In the genomic region with DNA sequence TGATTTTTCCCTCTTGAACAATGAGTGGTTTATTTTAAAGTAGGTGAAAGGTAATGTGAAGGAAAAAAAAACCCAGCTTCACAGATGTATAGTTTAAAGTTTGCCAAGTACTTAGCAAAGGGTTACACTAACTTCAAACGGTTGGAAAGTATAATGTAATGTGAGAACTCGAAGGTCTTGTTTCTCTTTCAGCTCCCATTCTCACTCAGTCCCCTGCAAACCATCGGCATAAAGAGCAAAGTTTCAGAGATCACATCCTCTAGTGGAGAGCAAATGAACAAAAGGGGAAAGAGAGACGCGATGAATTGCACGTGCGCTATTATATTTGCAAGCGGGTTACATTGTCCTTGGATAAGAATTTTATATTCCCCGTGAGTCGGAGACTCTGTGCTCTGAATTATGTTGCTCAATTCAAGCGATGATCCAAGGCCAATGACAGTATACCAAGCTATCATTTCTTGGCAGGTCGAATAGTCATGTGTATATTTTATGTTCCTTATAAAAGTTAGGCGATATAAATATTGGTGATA, we compare ENCODE assay signal across 8 cellular contexts. TPM values are rescaled to one million over a fixed set of nuclear protein-coding genes. Genes with fewer than 3 reads are reported as not detected.
DNase-seq lines count a peak whose midpoint lies in the region; ATAC-seq and TF ChIP-seq lines count a peak whose summit lies in the region.

No MANE protein-coding gene starts in this region.

- H3K4me1 Mint-ChIP-seq in activated T-helper 1 cell treated with anti-CD3 and anti-CD28 coated beads, Interleukin-12 subunit alpha, Interleukin-12 subunit beta, Interleukin-2, Interleukin-4 antibody, amounts not matched to agents 30 ng/mL and 10 ng/mL and 1 ng/mL, durations not matched to agents 14 hours and 24 hours and 36 hours (ENCODE audit: low read depth) = peaks cover 12% of the 10 kb centered on the region

- H3K4me1 ChIP-seq in aorta (ENCODE audit: control insufficient read depth in 1 of 2, insufficient read depth in 2 of 2, low read length in 2 of 2) (peaks cover 0 to 3% of the 10 kb centered on the region in 2 donors), Karpas-422 (ENCODE audit: low read length) (no peaks in the 10 kb centered on the region)

- intact Hi-C loops in activated T-helper 1 cell treated with anti-CD3 and anti-CD28 coated beads, Interleukin-12 subunit alpha, Interleukin-12 subunit beta, Interleukin-2, Interleukin-4 antibody, amounts not matched to agents 30 ng/mL and 10 ng/mL and 1 ng/mL, durations not matched to agents 14 hours and 24 hours and 36 hours (cut with micrococcal nuclease) = no loop called here
- intact Hi-C loops in aorta (cut with DNase I) = loop anchor here in 1 of 2 donors (5.0 kb wide), 2 partner anchors 42 to 167 kb away; a partner anchor contains a TSS

- H3K9me3 ChIP-seq in aorta (ENCODE audit: control insufficient read depth, low read length) (no peaks in the 10 kb centered on the region), Karpas-422 (ENCODE audit: low read length) (no peaks in the 10 kb centered on the region)

- no peaks in the 10 kb centered on the region for H3K9me2 ChIP-seq in Karpas-422 (replicated peaks; ENCODE audit: insufficient read depth, low read length)

- H3K4me3 Mint-ChIP-seq in activated T-helper 1 cell treated with anti-CD3 and anti-CD28 coated beads, Interleukin-12 subunit alpha, Interleukin-12 subunit beta, Interleukin-2, Interleukin-4 antibody, amounts not matched to agents 30 ng/mL and 10 ng/mL and 1 ng/mL, durations not matched to agents 14 hours and 24 hours and 36 hours = peak overlapping the region; percentile 27

- H3K79me2 ChIP-seq in Karpas-422 (ENCODE audit: low read length) = no peaks in the 10 kb centered on the region

- no peaks in the 10 kb centered on the region for H3K27me3 ChIP-seq in aorta (ENCODE audit: control insufficient read depth in 1 of 2, insufficient read depth in 2 of 2, low read length in 1 of 2)
- H3K27me3 ChIP-seq in Karpas-422 (ENCODE audit: low read length) = no peaks in the 10 kb centered on the region

- H3K27me3 Mint-ChIP-seq in activated T-helper 1 cell treated with anti-CD3 and anti-CD28 coated beads, Interleukin-12 subunit alpha, Interleukin-12 subunit beta, Interleukin-2, Interleukin-4 antibody, amounts not matched to agents 30 ng/mL and 10 ng/mL and 1 ng/mL, durations not matched to agents 14 hours and 24 hours and 36 hours (ENCODE audit: insufficient read depth) = peaks cover 3% of the 10 kb centered on the region

- WGBS in aorta, 2 donors = 15 to 23% methylated on average over 13 of the region's 13 CpGs

- ATAC-seq in GM19043 (IDR thresholded peaks at IDR 0.05; ENCODE audit: low read depth, unreplicated experiment) = peak; percentile 97
- ATAC-seq in HG03103 (IDR thresholded peaks at IDR 0.05; ENCODE audit: low read depth, unreplicated experiment) = peak; percentile 93
- ATAC-seq in left lobe of liver = peak; percentile 88
- peak; percentile 54 for ATAC-seq in aorta (ENCODE audit: low FRiP score)

- peak; percentile 43 for DNase-seq in AG09309 (ENCODE audit: low read depth)
- DNase-seq in activated T-helper 1 cell treated with anti-CD3 and anti-CD28 coated beads, Interleukin-12 subunit alpha, Interleukin-12 subunit beta, Interleukin-2, Interleukin-4 antibody, amounts not matched to agents 30 ng/mL and 10 ng/mL and 1 ng/mL, durations not matched to agents 14 hours and 24 hours and 36 hours (ENCODE audit: low spot score) = no peak
- no peak for DNase-seq in left lobe of liver (ENCODE audit: low spot score)
- DNase-seq in aorta = no peak
- no peak for DNase-seq in activated T-cell treated with anti-CD3 and anti-CD28 coated beads for 4 hours
- no peak for DNase-seq in Karpas-422

- H3K9ac ChIP-seq in Karpas-422 (ENCODE audit: low read length) = no peak overlapping the region

- no peak overlapping the region for H3K27ac Mint-ChIP-seq in activated T-helper 1 cell treated with anti-CD3 and anti-CD28 coated beads, Interleukin-12 subunit alpha, Interleukin-12 subunit beta, Interleukin-2, Interleukin-4 antibody, amounts not matched to agents 30 ng/mL and 10 ng/mL and 1 ng/mL, durations not matched to agents 14 hours and 24 hours and 36 hours

- H3K27ac ChIP-seq in aorta (ENCODE audit: low read depth in 1 of 2, low read length in 2 of 2) (peak overlapping the region in 1 of 2 donors; percentile 28), Karpas-422 (ENCODE audit: low read length) (no peak overlapping the region)

- no peaks in the 10 kb centered on the region for H3K9me3 Mint-ChIP-seq in activated T-helper 1 cell treated with anti-CD3 and anti-CD28 coated beads, Interleukin-12 subunit alpha, Interleukin-12 subunit beta, Interleukin-2, Interleukin-4 antibody, amounts not matched to agents 30 ng/mL and 10 ng/mL and 1 ng/mL, durations not matched to agents 14 hours and 24 hours and 36 hours

- H3K36me3 ChIP-seq in aorta (ENCODE audit: control insufficient read depth in 1 of 2, insufficient read depth in 2 of 2, low read length in 1 of 2) = no peaks in the 10 kb centered on the region
- no peaks in the 10 kb centered on the region for H3K36me3 ChIP-seq in Karpas-422 (ENCODE audit: insufficient read depth, low read length)

- H3K4me2 ChIP-seq in Karpas-422 (ENCODE audit: low read depth, low read length, poor library complexity, severe bottlenecking) = no peak overlapping the region

- no peak overlapping the region for H2AFZ ChIP-seq in Karpas-422 (ENCODE audit: low read length)

- H3K36me3 Mint-ChIP-seq in activated T-helper 1 cell treated with anti-CD3 and anti-CD28 coated beads, Interleukin-12 subunit alpha, Interleukin-12 subunit beta, Interleukin-2, Interleukin-4 antibody, amounts not matched to agents 30 ng/mL and 10 ng/mL and 1 ng/mL, durations not matched to agents 14 hours and 24 hours and 36 hours (ENCODE audit: low read depth) = peaks cover 3% of the 10 kb centered on the region

- H4K20me1 ChIP-seq in Karpas-422 (ENCODE audit: insufficient read depth, low read depth, low read length) = no peaks in the 10 kb centered on the region

- H3K4me3 ChIP-seq in AG09309 (ENCODE audit: control insufficient read depth, low read depth, low read length) (no peak overlapping the region), aorta (ENCODE audit: low read length in 2 of 2) (no peak overlapping the region), Karpas-422 (ENCODE audit: low read length) (no peak overlapping the region)

- peak; percentile 43 for TF ChIP-seq CTCF in AG09309 (IDR thresholded peaks at IDR 0.05; ENCODE audit: control insufficient read depth, insufficient read depth, low read depth, low read length, missing control alignments)

RNA-seq across cellular contexts. Expression of a gene that starts 37.6 kb away (rescaled TPM):
- 101 and 108 TPM in 2 replicates for total RNA-seq in activated T-helper 1 cell treated with anti-CD3 and anti-CD28 coated beads, Interleukin-12 subunit alpha, Interleukin-12 subunit beta, Interleukin-2, Interleukin-4 antibody, amounts not matched to agents 30 ng/mL and 10 ng/mL and 1 ng/mL, durations not matched to agents 14 hours and 24 hours and 36 hours
- total RNA-seq in left lobe of liver = 2.1 TPM
- 10 to 100 TPM; 13.7 to 19.3 TPM for total RNA-seq in aorta
- polyA plus RNA-seq in aorta = 10 to 100 TPM in 1 of 2 donors, 1 to 10 TPM in 1; 2.6 to 10.1 TPM
- 0.47 and 0.52 TPM in 2 replicates for total RNA-seq in Karpas-422 (2014; rRNA removed; shearing (Covaris generic); ENCODE audit: low replicate concordance)
